Comparison of ENCODE assay signal across 1 cellular context in the genomic region with DNA sequence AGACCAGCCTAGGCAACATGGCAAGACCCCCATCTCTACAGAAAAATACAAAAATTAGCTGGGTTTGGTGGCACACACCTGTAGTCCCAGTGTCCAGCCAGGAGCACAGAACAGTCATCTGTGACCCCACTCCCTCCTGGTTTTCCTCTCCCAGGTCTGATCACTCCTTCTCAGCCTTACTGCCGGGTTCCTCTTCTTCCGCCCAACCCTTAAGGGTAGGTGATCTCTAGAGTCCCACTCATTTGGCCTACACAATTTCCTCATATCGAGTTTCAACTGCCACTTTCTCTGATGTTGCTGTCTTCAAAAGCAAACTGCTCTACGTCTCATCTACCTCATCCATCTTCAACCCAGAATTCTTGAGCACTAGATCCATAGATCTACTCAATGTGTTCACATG.
TF ChIP-seq lines count a peak whose summit lies in the region.

No MANE protein-coding gene starts in this region.

TF ChIP-seq in K562, 482 proteins besides CTCF, POLR2A, EP300 and RAD21:
- no peak for TF ChIP-seq FIP1L1 (IDR thresholded peaks at IDR 0.05; ENCODE audit: low read depth, low read length, poor library complexity, severe bottlenecking)
- no peak for TF ChIP-seq TGIF2 (CRISPR knock-in tag; IDR thresholded peaks at IDR 0.05)
- TF ChIP-seq, protein P1, sequence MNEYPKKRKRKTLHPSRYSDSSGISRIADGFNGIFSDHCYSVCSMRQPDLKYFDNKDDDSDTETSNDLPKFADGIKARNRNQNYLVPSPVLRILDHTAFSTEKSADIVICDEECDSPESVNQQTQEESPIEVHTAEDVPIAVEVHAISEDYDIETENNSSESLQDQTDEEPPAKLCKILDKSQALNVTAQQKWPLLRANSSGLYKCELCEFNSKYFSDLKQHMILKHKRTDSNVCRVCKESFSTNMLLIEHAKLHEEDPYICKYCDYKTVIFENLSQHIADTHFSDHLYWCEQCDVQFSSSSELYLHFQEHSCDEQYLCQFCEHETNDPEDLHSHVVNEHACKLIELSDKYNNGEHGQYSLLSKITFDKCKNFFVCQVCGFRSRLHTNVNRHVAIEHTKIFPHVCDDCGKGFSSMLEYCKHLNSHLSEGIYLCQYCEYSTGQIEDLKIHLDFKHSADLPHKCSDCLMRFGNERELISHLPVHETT (CRISPR knock-in tag; conservative IDR thresholded peaks at IDR 0.05 in 1 of 2, IDR thresholded peaks at IDR 0.05 in 1 of 2), result no peak
- TF ChIP-seq COPS2 (conservative IDR thresholded peaks at IDR 0.05), result no peak
TF ChIP-seq in K562: peak in this region for 0.
